Comparison of ENCODE assay signal across 19 cellular contexts in the genomic region with DNA sequence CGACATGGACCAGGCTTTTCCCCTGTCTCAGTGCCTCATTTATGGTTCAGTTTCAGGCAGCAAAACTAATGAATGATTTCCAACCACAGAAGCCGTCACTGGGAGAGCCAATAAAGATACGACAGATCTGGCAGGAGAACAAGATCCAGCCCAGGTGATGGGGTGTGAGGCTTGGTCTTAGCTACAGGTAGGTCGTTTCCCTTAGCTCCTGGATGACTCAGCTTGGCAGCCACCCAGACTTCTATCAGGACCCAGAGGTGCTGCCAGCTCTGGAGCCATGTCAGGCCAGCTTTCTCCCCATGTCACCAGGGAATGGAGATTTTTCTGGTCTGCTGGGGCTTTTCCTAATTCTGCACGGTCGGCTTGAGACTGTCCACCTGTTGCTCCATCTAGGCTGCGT. TPM values are rescaled to one million over a fixed set of nuclear protein-coding genes. Genes with fewer than 3 reads are reported as not detected.
A peak's percentile ranks its signal among the peaks of the same experiment; 100 is the strongest.
DNase-seq lines count a peak whose midpoint lies in the region; ATAC-seq and TF ChIP-seq lines count a peak whose summit lies in the region.
"Had no signal": no experiment of that assay in that cellular context is flagged by ENCODE, and none has a peak within 500 bp of the region (broad histone marks: within the 10 kb centered on the region; RNA-seq: fewer than 3 reads in every experiment).

No MANE protein-coding gene starts in this region.

- no peaks in the 10 kb centered on the region for H3K36me3 ChIP-seq in Caco-2 (ENCODE audit: control insufficient read depth, insufficient read depth, low read length)
- H3K36me3 ChIP-seq in RWPE2 (ENCODE audit: low read depth): no peaks in the 10 kb centered on the region
- H3K36me3 ChIP-seq in lung (ENCODE audit: control insufficient read depth in 2 of 2, insufficient read depth in 2 of 2, low read length in 2 of 2): no peaks in the 10 kb centered on the region

- TF ChIP-seq CTCF in Caco-2 (IDR thresholded peaks at IDR 0.05; ENCODE audit: insufficient read depth in 1 of 2, low read depth in 1 of 2, low read length in 1 of 2, severe bottlenecking in 1 of 2, unreplicated experiment in 1 of 2): no peak
- no peak for TF ChIP-seq CTCF in RWPE2 (IDR thresholded peaks at IDR 0.05; ENCODE audit: poor library complexity, severe bottlenecking)
- TF ChIP-seq CTCF in lung (IDR thresholded peaks at IDR 0.05; ENCODE audit: control extremely low read depth, extremely low read depth): no peak
- TF ChIP-seq CTCF in GM10266 (IDR thresholded peaks at IDR 0.05; ENCODE audit: control insufficient read depth, insufficient read depth, low read depth, missing control alignments): no peak

- H3K4me3 ChIP-seq in Caco-2 (ENCODE audit: low read depth, low read length) (no peak overlapping the region), RWPE2 (ENCODE audit: severe bottlenecking) (no peak overlapping the region), lung (no peak overlapping the region)
- H3K4me3 ChIP-seq: psoas muscle had no signal

- H3K36me3 Mint-ChIP-seq in Caco-2 (ENCODE audit: insufficient read depth, unreplicated experiment): no peaks in the 10 kb centered on the region
- H3K36me3 Mint-ChIP-seq: activated CD4-positive, alpha-beta memory T cell treated with anti-CD3 and anti-CD28 coated beads for 36 hours; naive thymus-derived CD8-positive, alpha-beta T cell had no signal

- no TSS peak for BruUV-seq in Caco-2 (replicated peaks; lab: Mats Ljungman, UMichigan)

- peak overlapping the region; percentile 47 for H3K4me3 Mint-ChIP-seq in Caco-2 (ENCODE audit: unreplicated experiment)
- H3K4me3 Mint-ChIP-seq: activated CD4-positive, alpha-beta memory T cell treated with anti-CD3 and anti-CD28 coated beads for 36 hours; activated T-cell treated with anti-CD3 and anti-CD28 coated beads, Interleukin-2, amount 50 U/mL, for 72 hours; central memory CD8-positive, alpha-beta T cell; endodermal cell; naive thymus-derived CD8-positive, alpha-beta T cell had no signal

- POLR2A ChIA-PET in Caco-2 (lab: Charles Lee): interaction anchor here (0.5 to 1.1 kb wide), 5 partner anchors 30 to 166 kb away, joined by 3 to 4 read pairs (median 3); partner anchors contain the start of gene APOBEC3B

- H3K27ac Mint-ChIP-seq in Caco-2 (ENCODE audit: unreplicated experiment): peak overlapping the region; percentile 81
- H3K27ac Mint-ChIP-seq: activated CD4-positive, alpha-beta memory T cell treated with anti-CD3 and anti-CD28 coated beads for 36 hours; activated T-cell treated with anti-CD3 and anti-CD28 coated beads, Interleukin-2, amount 50 U/mL, for 72 hours; endodermal cell; naive thymus-derived CD8-positive, alpha-beta T cell had no signal

- peak; percentile 67 for ATAC-seq in RWPE2 (ENCODE audit: low read depth)
- no peak for ATAC-seq in lung (ENCODE audit: insufficient read depth, low FRiP score)
- no peak for ATAC-seq in GM18861 (IDR thresholded peaks at IDR 0.05; ENCODE audit: unreplicated experiment)
- ATAC-seq: activated T-cell treated with anti-CD3 and anti-CD28 coated beads, Interleukin-2, amount 50 U/mL, for 72 hours; naive thymus-derived CD8-positive, alpha-beta T cell; psoas muscle; SK-N-SH treated with all-trans-retinoic acid at 6 μM for 48 hours had no signal

- H3K9me3 ChIP-seq in Caco-2: no peaks in the 10 kb centered on the region
- no peaks in the 10 kb centered on the region for H3K9me3 ChIP-seq in RWPE2 (ENCODE audit: severe bottlenecking)
- no peaks in the 10 kb centered on the region for H3K9me3 ChIP-seq in lung (ENCODE audit: control insufficient read depth in 2 of 2, insufficient read depth in 1 of 2, low read length in 1 of 2)
- H3K9me3 ChIP-seq: psoas muscle had no signal

- intact Hi-C loops in Caco-2 (cut with micrococcal nuclease; ENCODE audit: unreplicated experiment): loop anchor here (1.0 kb wide), 1 partner anchor 51 kb away; no protein-coding TSS in a partner anchor

- H3K4me1 Mint-ChIP-seq in Caco-2 (ENCODE audit: low read depth, unreplicated experiment): peaks cover 13% of the 10 kb centered on the region
- H3K4me1 Mint-ChIP-seq: central memory CD8-positive, alpha-beta T cell; endodermal cell had no signal

- CTCF ChIA-PET in Caco-2 (lab: Charles Lee): interaction anchor here (0.8 to 1.8 kb wide), 3 partner anchors 51 to 82 kb away, joined by 3 to 20 read pairs (median 3); partner anchors contain the start of gene APOBEC3B

- H3K9me3 Mint-ChIP-seq in Caco-2 (ENCODE audit: unreplicated experiment): no peaks in the 10 kb centered on the region
- H3K9me3 Mint-ChIP-seq: activated CD4-positive, alpha-beta memory T cell treated with anti-CD3 and anti-CD28 coated beads for 36 hours; activated T-cell treated with anti-CD3 and anti-CD28 coated beads, Interleukin-2, amount 50 U/mL, for 72 hours; central memory CD8-positive, alpha-beta T cell; endodermal cell had no signal

- no peaks in the 10 kb centered on the region for H3K27me3 Mint-ChIP-seq in Caco-2 (ENCODE audit: insufficient read depth, unreplicated experiment)

- 62 to 80% methylated on average over 7 of the region's 7 CpGs for WGBS in lung, 2 donors

- H3K27me3 ChIP-seq in Caco-2 (replicated peaks; ENCODE audit: control insufficient read depth, insufficient read depth, low read length) (no peaks in the 10 kb centered on the region), RWPE2 (ENCODE audit: insufficient read depth, poor library complexity, severe bottlenecking) (peaks cover 14% of the 10 kb centered on the region), lung (ENCODE audit: control insufficient read depth, insufficient read depth) (no peaks in the 10 kb centered on the region)

- peak; percentile 16 to 40 for DNase-seq in Caco-2
- DNase-seq in HT-29 (ENCODE audit: low spot score): peak; percentile 96
- peak; percentile 86 for DNase-seq in RWPE2 (ENCODE audit: low spot score)
- DNase-seq in lung (ENCODE audit: low spot score): peak; percentile 62
- no peak for DNase-seq in NCI-H1048 (lab: John Stamatoyannopoulos, UW)
- no peak for DNase-seq in GM10266 (ENCODE audit: extremely low spot score)
- DNase-seq in SIG-M5 treated with dmso at 0.1 percent for 504 hours (lab: John Stamatoyannopoulos, UW; ENCODE audit: unreplicated experiment): no peak
- DNase-seq: activated CD4-positive, alpha-beta memory T cell treated with anti-CD3 and anti-CD28 coated beads for 36 hours; activated T-cell treated with anti-CD3 and anti-CD28 coated beads, Interleukin-2, amount 50 U/mL, for 72 hours; DMS 273 treated with DMSO at 0.1 percent for 48 hours; endodermal cell; foreskin fibroblast; naive thymus-derived CD8-positive, alpha-beta T cell; NCI-H2171 treated with DMSO at 0.1 percent for 48 hours; psoas muscle had no signal

- H3K4me1 ChIP-seq in Caco-2 (peaks cover 51% of the 10 kb centered on the region), RWPE2 (ENCODE audit: insufficient read depth, poor library complexity, severe bottlenecking) (peaks cover 25% of the 10 kb centered on the region), lung (ENCODE audit: control insufficient read depth in 2 of 2, insufficient read depth in 2 of 2, low read length in 2 of 2) (peaks cover 3 to 9% of the 10 kb centered on the region in 2 donors)

- no peak overlapping the region for H3K27ac ChIP-seq in RWPE2 (ENCODE audit: poor library complexity, severe bottlenecking)
- no peak overlapping the region for H3K27ac ChIP-seq in lung (ENCODE audit: low read depth in 1 of 2, low read length in 1 of 2)
- H3K27ac ChIP-seq: psoas muscle had no signal

RNA-seq across cellular contexts. Expression of gene APOBEC3A, which starts 36.3 kb away (rescaled TPM):
- total RNA-seq in Caco-2 (2022) (not detected in 2 replicates), lung (10 to 100 TPM in 1 of 2 donors, 1 to 10 TPM in 1; 6.2 to 12.0 TPM)
- not detected in 2 replicates for total RNA-seq in HT-29 (2014; rRNA removed; shearing (Covaris generic))
- 10 to 100 TPM in 1 of 2 donors, 1 to 10 TPM in 1; 1.1 to 68.3 TPM for polyA plus RNA-seq in lung
- total RNA-seq: endodermal cell; LHCN-M2; naive thymus-derived CD8-positive, alpha-beta T cell had no signal
- polyA plus RNA-seq: naive thymus-derived CD8-positive, alpha-beta T cell had no signal

RNA-seq across cellular contexts. Expression of gene CBX6, which starts 49.1 kb away (rescaled TPM):
- total RNA-seq in Caco-2 (2022): 52.2 and 55.9 TPM in 2 replicates
- total RNA-seq in HT-29 (2014; rRNA removed; shearing (Covaris generic)): 10.8 and 12.3 TPM in 2 replicates
- 10 to 100 TPM; 14.6 to 79.2 TPM for total RNA-seq in lung
- polyA plus RNA-seq in lung: 10 to 100 TPM; 18.8 to 27.9 TPM

Comparison
In these comparisons a context has a peak if more than half of its experiments do, and no peak if none do; other contexts are left out.
1. DNase-seq: peak in Caco-2 (2 of 2), HT-29 (single experiment), RWPE2 (single experiment) and lung (single experiment); none in NCI-H1048 (single experiment), GM10266 (single experiment) and SIG-M5 treated with dmso at 0.1 percent for 504 hours (single experiment).